ENCODE assay signal across 1 cellular context in genomic region chr11:2444301-2445106, GRCh38.
TF ChIP-seq lines count a peak whose summit lies in the region.

Gene KCNQ1, plus strand, starts transcription at chr11:2445008. Its CDS starts 91 bp downstream, at chr11:2445099.
Gene TRPM5, minus strand, starts transcription at chr11:2444514. Its CDS starts 21,478 bp downstream, at chr11:2423036.

TF ChIP-seq in HEK293, 187 proteins besides CTCF, POLR2A, EP300 and RAD21 (continued from another document):
- TF ChIP-seq ZNF121 (tag by site-specific recombination; IDR thresholded peaks at IDR 0.05) (no peak), ZBTB20 (tag by site-specific recombination; IDR thresholded peaks at IDR 0.05) (no peak), ZSCAN18 (tag by site-specific recombination; IDR thresholded peaks at IDR 0.05) (no peak), GLIS2 (tag by site-specific recombination; IDR thresholded peaks at IDR 0.05) (0 out of 2 replicates have a peak, but pooled peaks have one; percentile 42), ZNF335 (tag by site-specific recombination; conservative IDR thresholded peaks at IDR 0.05) (peak; percentile 57), EGR2 (tag by site-specific recombination; IDR thresholded peaks at IDR 0.05; ENCODE audit: low read depth) (peak; percentile 29; the same call in 1 of the 2 replicates), GLIS1 (tag by site-specific recombination; IDR thresholded peaks at IDR 0.05) (peak; percentile 80), ZNF146 (tag by site-specific recombination; IDR thresholded peaks at IDR 0.05) (no peak), ZFP37 (tag by site-specific recombination; IDR thresholded peaks at IDR 0.05) (no peak), MZF1 (tag by site-specific recombination; IDR thresholded peaks at IDR 0.05; ENCODE audit: borderline replicate concordance) (no peak), ZNF140 (tag by site-specific recombination; IDR thresholded peaks at IDR 0.05) (no peak), ZNF501 (tag by site-specific recombination; IDR thresholded peaks at IDR 0.05) (no peak), KLF9 (tag by site-specific recombination; IDR thresholded peaks at IDR 0.05; ENCODE audit: low read depth) (peak; percentile 43; the same call in 1 of the 2 replicates), ZNF626 (tag by site-specific recombination; IDR thresholded peaks at IDR 0.05) (no peak), ZNF169 (tag by site-specific recombination; IDR thresholded peaks at IDR 0.05) (no peak)
